In genomic region chr4:105670684-105671083, GRCh38 we compare ENCODE assay signal across 33 cellular contexts.
"Had no signal": no experiment of that assay in that cellular context is flagged by ENCODE, and none has a peak within 500 bp of the region (broad histone marks: within the 10 kb centered on the region; RNA-seq: fewer than 3 reads in every experiment).

No MANE protein-coding gene starts in this region.

- H3K36me3 ChIP-seq: adrenal gland, esophagus squamous epithelium, gastroesophageal sphincter had no signal

- FAIRE-seq: colon, endometrium, endothelial cell of umbilical vein had no signal

- H3K4me1 ChIP-seq: adrenal gland, esophagus squamous epithelium, gastroesophageal sphincter had no signal

- H3K9me3 Mint-ChIP-seq: activated CD4-positive, alpha-beta memory T cell treated with anti-CD3 and anti-CD28 coated beads for 36 hours; activated CD4-positive, alpha-beta T cell treated with anti-CD3 and anti-CD28 coated beads, Interleukin-2, amount 10 ng/mL, durations not matched to agents 24 days and 14 days; activated naive CD4-positive, alpha-beta T cell treated with anti-CD3 and anti-CD28 coated beads for 36 hours; activated naive CD4-positive, alpha-beta T cell treated with anti-CD3 and anti-CD28 coated beads, Interleukin-2, amount 50 U/mL, for 24 hours; activated naive CD8-positive, alpha-beta T cell treated with anti-CD3 and anti-CD28 coated beads for 36 hours; activated naive CD8-positive, alpha-beta T cell treated with anti-CD3 and anti-CD28 coated beads, Interleukin-2, amount 50 U/mL, for 24 hours; activated T-helper 1 cell treated with anti-CD3 and anti-CD28 coated beads, Interleukin-12 subunit alpha, Interleukin-12 subunit beta, Interleukin-2, Interleukin-4 antibody, amounts not matched to agents 30 ng/mL and 10 ng/mL and 1 ng/mL, durations not matched to agents 14 hours and 24 hours and 36 hours; activated T-helper 2 cell treated with anti-CD3 and anti-CD28 coated beads, Interferon-gamma antibody, Interleukin-2, Interleukin-4, amounts not matched to agents 10 μg/mL and 5 μg/mL and 100 μg/mL, durations not matched to agents 14 hours and 24 hours and 36 hours had no signal

- H3K4me1 Mint-ChIP-seq: activated CD4-positive, alpha-beta T cell treated with anti-CD3 and anti-CD28 coated beads for 36 hours; activated CD4-positive, alpha-beta T cell treated with anti-CD3 and anti-CD28 coated beads, Interleukin-2, amount 10 ng/mL, durations not matched to agents 24 days and 14 days; activated CD8-positive, alpha-beta memory T cell treated with anti-CD3 and anti-CD28 coated beads, Interleukin-2, amount 10 ng/mL, durations not matched to agents 7 days and 5 days; activated naive CD4-positive, alpha-beta T cell treated with anti-CD3 and anti-CD28 coated beads, Interleukin-2, amount 50 U/mL, for 24 hours; activated naive CD8-positive, alpha-beta T cell treated with anti-CD3 and anti-CD28 coated beads for 36 hours; activated naive CD8-positive, alpha-beta T cell treated with anti-CD3 and anti-CD28 coated beads, Interleukin-2, amount 50 U/mL, for 24 hours had no signal

- H3K4me3 ChIP-seq: adrenal gland, body of pancreas, esophagus squamous epithelium, gastroesophageal sphincter had no signal

- DNase-seq: activated CD4-positive, alpha-beta memory T cell treated with anti-CD3 and anti-CD28 coated beads for 36 hours; activated CD4-positive, alpha-beta T cell treated with anti-CD3 and anti-CD28 coated beads for 36 hours; activated CD4-positive, alpha-beta T cell treated with anti-CD3 and anti-CD28 coated beads, Interleukin-2, amount 10 ng/mL, durations not matched to agents 24 days and 14 days; activated CD4-positive, CD25-positive, alpha-beta regulatory T cell; activated CD4-positive, CD25-positive, alpha-beta regulatory T cell treated with anti-CD3 and anti-CD28 coated beads, Interleukin-2, amount 50 U/mL, for 72 hours; activated CD8-positive, alpha-beta memory T cell treated with anti-CD3 and anti-CD28 coated beads, Interleukin-2, amount 10 ng/mL, durations not matched to agents 7 days and 5 days; activated CD8-positive, alpha-beta memory T cell treated with anti-CD3 and anti-CD28 coated beads, Interleukin-2, amount 50 U/mL, for 4 hours; activated CD8-positive, alpha-beta T cell treated with anti-CD3 and anti-CD28 coated beads, Interleukin-2, amount 10 ng/mL, durations not matched to agents 7 days and 5 days; activated effector memory CD4-positive, alpha-beta T cell treated with anti-CD3 and anti-CD28 coated beads, Interleukin-2, amount 50 U/mL, for 16 hours; activated naive CD4-positive, alpha-beta T cell treated with anti-CD3 and anti-CD28 coated beads for 36 hours; activated naive CD8-positive, alpha-beta T cell treated with anti-CD3 and anti-CD28 coated beads for 36 hours; activated naive CD8-positive, alpha-beta T cell treated with anti-CD3 and anti-CD28 coated beads, Interleukin-2, amount 50 U/mL, for 24 hours; activated T-cell treated with anti-CD3 and anti-CD28 coated beads, Interleukin-2, amount 50 U/mL, for 1 hour; activated T-cell treated with anti-CD3 and anti-CD28 coated beads, Interleukin-2, amount 50 U/mL, for 48 hours; adrenal gland; amygdala; aorta; caudate nucleus; cortex of kidney; dermis blood vessel endothelial cell; effector CD4-positive, alpha-beta T cell; esophagus squamous epithelium; foreskin melanocyte; T-helper 2 cell had no signal

- H3K27me3 ChIP-seq: adrenal gland, body of pancreas, esophagus squamous epithelium, gastroesophageal sphincter had no signal

- H3K9me3 ChIP-seq: adrenal gland, body of pancreas, esophagus squamous epithelium, gastroesophageal sphincter had no signal

- H3K27ac Mint-ChIP-seq: activated CD4-positive, alpha-beta memory T cell treated with anti-CD3 and anti-CD28 coated beads for 36 hours; activated CD4-positive, alpha-beta T cell treated with anti-CD3 and anti-CD28 coated beads for 36 hours; activated CD4-positive, alpha-beta T cell treated with anti-CD3 and anti-CD28 coated beads, Interleukin-2, amount 10 ng/mL, durations not matched to agents 24 days and 14 days; activated CD8-positive, alpha-beta memory T cell treated with anti-CD3 and anti-CD28 coated beads, Interleukin-2, amount 10 ng/mL, durations not matched to agents 7 days and 5 days; activated CD8-positive, alpha-beta T cell treated with anti-CD3 and anti-CD28 coated beads, Interleukin-2, amount 10 ng/mL, durations not matched to agents 7 days and 5 days; activated naive CD4-positive, alpha-beta T cell treated with anti-CD3 and anti-CD28 coated beads for 36 hours; activated naive CD4-positive, alpha-beta T cell treated with anti-CD3 and anti-CD28 coated beads, Interleukin-2, amount 50 U/mL, for 24 hours; activated naive CD8-positive, alpha-beta T cell treated with anti-CD3 and anti-CD28 coated beads for 36 hours; activated naive CD8-positive, alpha-beta T cell treated with anti-CD3 and anti-CD28 coated beads, Interleukin-2, amount 50 U/mL, for 24 hours; activated T-helper 1 cell treated with anti-CD3 and anti-CD28 coated beads, Interleukin-12 subunit alpha, Interleukin-12 subunit beta, Interleukin-2, Interleukin-4 antibody, amounts not matched to agents 30 ng/mL and 10 ng/mL and 1 ng/mL, durations not matched to agents 14 hours and 24 hours and 36 hours; activated T-helper 2 cell treated with anti-CD3 and anti-CD28 coated beads, Interferon-gamma antibody, Interleukin-2, Interleukin-4, amounts not matched to agents 10 μg/mL and 5 μg/mL and 100 μg/mL, durations not matched to agents 14 hours and 24 hours and 36 hours had no signal

- H3K27ac ChIP-seq: adrenal gland, body of pancreas, epithelial cell of prostate, esophagus squamous epithelium, gastroesophageal sphincter had no signal

- H3K36me3 Mint-ChIP-seq: activated CD4-positive, alpha-beta memory T cell treated with anti-CD3 and anti-CD28 coated beads for 36 hours; activated CD8-positive, alpha-beta memory T cell treated with anti-CD3 and anti-CD28 coated beads, Interleukin-2, amount 10 ng/mL, durations not matched to agents 7 days and 5 days; activated naive CD4-positive, alpha-beta T cell treated with anti-CD3 and anti-CD28 coated beads, Interleukin-2, amount 50 U/mL, for 24 hours; activated naive CD8-positive, alpha-beta T cell treated with anti-CD3 and anti-CD28 coated beads for 36 hours had no signal

- H3K4me3 Mint-ChIP-seq: activated CD4-positive, alpha-beta memory T cell treated with anti-CD3 and anti-CD28 coated beads for 36 hours; activated CD4-positive, alpha-beta T cell treated with anti-CD3 and anti-CD28 coated beads for 36 hours; activated CD4-positive, alpha-beta T cell treated with anti-CD3 and anti-CD28 coated beads, Interleukin-2, amount 10 ng/mL, durations not matched to agents 24 days and 14 days; activated CD8-positive, alpha-beta memory T cell treated with anti-CD3 and anti-CD28 coated beads, Interleukin-2, amount 10 ng/mL, durations not matched to agents 7 days and 5 days; activated CD8-positive, alpha-beta T cell treated with anti-CD3 and anti-CD28 coated beads, Interleukin-2, amount 10 ng/mL, durations not matched to agents 7 days and 5 days; activated naive CD4-positive, alpha-beta T cell treated with anti-CD3 and anti-CD28 coated beads for 36 hours; activated naive CD4-positive, alpha-beta T cell treated with anti-CD3 and anti-CD28 coated beads, Interleukin-2, amount 50 U/mL, for 24 hours; activated naive CD8-positive, alpha-beta T cell treated with anti-CD3 and anti-CD28 coated beads for 36 hours; activated naive CD8-positive, alpha-beta T cell treated with anti-CD3 and anti-CD28 coated beads, Interleukin-2, amount 50 U/mL, for 24 hours; activated T-helper 1 cell treated with anti-CD3 and anti-CD28 coated beads, Interleukin-12 subunit alpha, Interleukin-12 subunit beta, Interleukin-2, Interleukin-4 antibody, amounts not matched to agents 30 ng/mL and 10 ng/mL and 1 ng/mL, durations not matched to agents 14 hours and 24 hours and 36 hours had no signal

- ATAC-seq: activated CD4-positive, alpha-beta T cell treated with anti-CD3 and anti-CD28 coated beads for 36 hours; activated CD8-positive, alpha-beta memory T cell treated with anti-CD3 and anti-CD28 coated beads, Interleukin-2, amount 10 ng/mL, durations not matched to agents 7 days and 5 days; activated CD8-positive, alpha-beta T cell treated with anti-CD3 and anti-CD28 coated beads, Interleukin-2, amount 10 ng/mL, durations not matched to agents 7 days and 5 days; activated naive CD8-positive, alpha-beta T cell treated with anti-CD3 and anti-CD28 coated beads, Interleukin-2, amount 50 U/mL, for 24 hours; body of pancreas; gastroesophageal sphincter had no signal
